8 cellular contexts compared by ENCODE assay signal in genomic region chr16:1964046-1964505, GRCh38. TPM values are rescaled to one million over a fixed set of nuclear protein-coding genes. Genes with fewer than 3 reads are reported as not detected.
A peak's percentile ranks its signal among the peaks of the same experiment; 100 is the strongest.
DNase-seq lines count a peak whose midpoint lies in the region; ATAC-seq and TF ChIP-seq lines count a peak whose summit lies in the region.

No MANE protein-coding gene starts in this region.

- H3K36me3 ChIP-seq in KMS-11 (ENCODE audit: insufficient read depth) (no peaks in the 10 kb centered on the region; the same call in 1 of the 2 replicates), iPS DF 6.9 (ENCODE audit: control insufficient read depth, insufficient read depth, low read length) (peaks cover 18% of the 10 kb centered on the region)

- peak overlapping the region; percentile 96 for H3K4me3 Mint-ChIP-seq in activated naive CD8-positive, alpha-beta T cell treated with anti-CD3 and anti-CD28 coated beads for 36 hours

- H3K4me1 ChIP-seq in KMS-11 (ENCODE audit: low read depth, poor library complexity, severe bottlenecking) (peaks cover 13% of the 10 kb centered on the region), iPS DF 6.9 (ENCODE audit: control insufficient read depth, insufficient read depth, low read length) (no peaks in the 10 kb centered on the region)

- POLR2A ChIA-PET in HEK293T (lab: Yijun Ruan, JAX): interaction anchor here (0.7 to 4.6 kb wide), 55 partner anchors 9 to 260 kb away, joined by 3 to 95 read pairs (median 6); partner anchors contain the start of genes FAHD1, GFER, HAGH and MAPK8IP3

- H2AFZ ChIP-seq in KMS-11 (ENCODE audit: low read depth): no peak overlapping the region

- H3K9me3 ChIP-seq in iPS DF 6.9 (ENCODE audit: control insufficient read depth, insufficient read depth, low read length): no peaks in the 10 kb centered on the region

- no peaks in the 10 kb centered on the region for H4K20me1 ChIP-seq in KMS-11 (ENCODE audit: insufficient read depth)

- peaks cover 22% of the 10 kb centered on the region for H3K79me2 ChIP-seq in KMS-11 (ENCODE audit: insufficient read depth, low read depth)

- no peak for TF ChIP-seq CTCF in KMS-11 (conservative IDR thresholded peaks at IDR 0.05; ENCODE audit: low read depth, low read length)

- peaks cover 24% of the 10 kb centered on the region for H3K27me3 Mint-ChIP-seq in activated naive CD8-positive, alpha-beta T cell treated with anti-CD3 and anti-CD28 coated beads for 36 hours

- H3K4me3 ChIP-seq in KMS-11 (IDR thresholded peaks at IDR 0.05; ENCODE audit: insufficient read depth, low read depth, low read length): no peak overlapping the region
- peak overlapping the region; percentile 74 for H3K4me3 ChIP-seq in iPS DF 6.9 (ENCODE audit: low read length)

- CTCF ChIA-PET in HEK293T (lab: Yijun Ruan, JAX): interaction anchor here (1.4 kb wide), 1 partner anchor 23 kb away, joined by 7 read pairs; no protein-coding TSS in a partner anchor

- peaks cover 57% of the 10 kb centered on the region for H3K36me3 Mint-ChIP-seq in activated naive CD8-positive, alpha-beta T cell treated with anti-CD3 and anti-CD28 coated beads for 36 hours

- H3K27ac Mint-ChIP-seq in activated naive CD8-positive, alpha-beta T cell treated with anti-CD3 and anti-CD28 coated beads for 36 hours: peak overlapping the region; percentile 89

- H3K27ac ChIP-seq in KMS-11 (peak overlapping the region; percentile 88), iPS DF 6.9 (ENCODE audit: low read length) (no peak overlapping the region)

- intact Hi-C loops in Right ventricle myocardium inferior (cut with DNase I): loop anchor here (5.0 kb wide), 1 partner anchor 248 kb away; the partner anchor contains the start of genes BRICD5 and PGP
- intact Hi-C loops in cardiac septum (cut with DNase I): no loop called here

- peak; percentile 11 for ATAC-seq in Right ventricle myocardium inferior

- H3K9ac ChIP-seq in KMS-11: peak overlapping the region; percentile 77; the same call in 1 of the 2 replicates

- H3K27me3 ChIP-seq in KMS-11 (ENCODE audit: insufficient read depth, low read depth) (no peaks in the 10 kb centered on the region), iPS DF 6.9 (ENCODE audit: control insufficient read depth, insufficient read depth, low read length) (no peaks in the 10 kb centered on the region)

- H3K4me1 Mint-ChIP-seq in activated naive CD8-positive, alpha-beta T cell treated with anti-CD3 and anti-CD28 coated beads for 36 hours: peaks cover 41% of the 10 kb centered on the region

- peak overlapping the region; percentile 64 for H3K4me2 ChIP-seq in KMS-11

- DNase-seq in Right ventricle myocardium inferior (ENCODE audit: missing footprints) (no peak), cardiac septum (ENCODE audit: low spot score) (no peak), iPS DF 6.9 (ENCODE audit: low read depth, low spot score) (no peak), OCI-M2 (lab: John Stamatoyannopoulos, UW; ENCODE audit: unreplicated experiment) (no peak), HEK293T (ENCODE audit: extremely low spot score) (no peak)
- DNase-seq in activated naive CD8-positive, alpha-beta T cell treated with anti-CD3 and anti-CD28 coated beads for 36 hours: no peak
- DNase-seq in stimulated activated CD4-positive, alpha-beta T cell treated with anti-CD3 and anti-CD28 coated beads, Interleukin-1b, Interleukin-23, amount 100 ng/mL, for 48 hours: peak; percentile 44

- no peaks in the 10 kb centered on the region for H3K9me3 Mint-ChIP-seq in activated naive CD8-positive, alpha-beta T cell treated with anti-CD3 and anti-CD28 coated beads for 36 hours

- WGBS in iPS DF 6.9 (ENCODE audit: insufficient coverage, insufficient read length): no CpG with 5 or more reads among the region's 33 CpGs

TF ChIP-seq in HEK293T, 16 proteins besides CTCF, POLR2A, EP300 and RAD21:
- TF ChIP-seq ZNF384 (IDR thresholded peaks at IDR 0.05): no peak
- TF ChIP-seq L3MBTL2 (conservative IDR thresholded peaks at IDR 0.05): no peak
- TF ChIP-seq FOXA1 (IDR thresholded peaks at IDR 0.05): no peak
- TF ChIP-seq SP1 (IDR thresholded peaks at IDR 0.05): no peak
- no peak for TF ChIP-seq TARDBP (IDR thresholded peaks at IDR 0.05)
- no peak for TF ChIP-seq BHLHE40 (IDR thresholded peaks at IDR 0.05; ENCODE audit: borderline replicate concordance)
- no peak for TF ChIP-seq ELF4 (IDR thresholded peaks at IDR 0.05)
- TF ChIP-seq SUZ12 (IDR thresholded peaks at IDR 0.05): no peak
- no peak for TF ChIP-seq FOXM1 (IDR thresholded peaks at IDR 0.05; ENCODE audit: borderline replicate concordance)
- no peak for TF ChIP-seq NFRKB (IDR thresholded peaks at IDR 0.05)
- TF ChIP-seq CTBP1 (IDR thresholded peaks at IDR 0.05; ENCODE audit: borderline replicate concordance): no peak

RNA-seq across cellular contexts. Expression of gene RPS2, which starts 0.6 kb away (rescaled TPM):
- total RNA-seq in Right ventricle myocardium inferior (907 TPM), cardiac septum (702 TPM)
- 1,000 to 10,000 TPM; 5,183 to 5,266 TPM for total RNA-seq in activated naive CD8-positive, alpha-beta T cell treated with anti-CD3 and anti-CD28 coated beads for 36 hours

RNA-seq across cellular contexts. Expression of gene RNF151, which starts 2.6 kb away (rescaled TPM):
- total RNA-seq in Right ventricle myocardium inferior (not detected), cardiac septum (not detected)
- total RNA-seq in activated naive CD8-positive, alpha-beta T cell treated with anti-CD3 and anti-CD28 coated beads for 36 hours: not detected

RNA-seq across cellular contexts. Expression of gene NDUFB10, which starts 4.7 kb away (rescaled TPM):
- 737 TPM for total RNA-seq in Right ventricle myocardium inferior
- 390 TPM for total RNA-seq in cardiac septum
- total RNA-seq in activated naive CD8-positive, alpha-beta T cell treated with anti-CD3 and anti-CD28 coated beads for 36 hours: 100 to 1,000 TPM; 138 to 141 TPM

RNA-seq across cellular contexts. Expression of gene TBL3, which starts 7.8 kb away (rescaled TPM):
- 24.9 TPM for total RNA-seq in Right ventricle myocardium inferior
- total RNA-seq in cardiac septum: 18.3 TPM
- total RNA-seq in activated naive CD8-positive, alpha-beta T cell treated with anti-CD3 and anti-CD28 coated beads for 36 hours: 10 to 100 TPM; 66.3 to 72.6 TPM

RNA-seq across cellular contexts. Expression of gene RPL3L, which starts 9.6 kb away (rescaled TPM):
- total RNA-seq in Right ventricle myocardium inferior (271 TPM), cardiac septum (202 TPM)
- not detected for total RNA-seq in activated naive CD8-positive, alpha-beta T cell treated with anti-CD3 and anti-CD28 coated beads for 36 hours
